In the genomic region with DNA sequence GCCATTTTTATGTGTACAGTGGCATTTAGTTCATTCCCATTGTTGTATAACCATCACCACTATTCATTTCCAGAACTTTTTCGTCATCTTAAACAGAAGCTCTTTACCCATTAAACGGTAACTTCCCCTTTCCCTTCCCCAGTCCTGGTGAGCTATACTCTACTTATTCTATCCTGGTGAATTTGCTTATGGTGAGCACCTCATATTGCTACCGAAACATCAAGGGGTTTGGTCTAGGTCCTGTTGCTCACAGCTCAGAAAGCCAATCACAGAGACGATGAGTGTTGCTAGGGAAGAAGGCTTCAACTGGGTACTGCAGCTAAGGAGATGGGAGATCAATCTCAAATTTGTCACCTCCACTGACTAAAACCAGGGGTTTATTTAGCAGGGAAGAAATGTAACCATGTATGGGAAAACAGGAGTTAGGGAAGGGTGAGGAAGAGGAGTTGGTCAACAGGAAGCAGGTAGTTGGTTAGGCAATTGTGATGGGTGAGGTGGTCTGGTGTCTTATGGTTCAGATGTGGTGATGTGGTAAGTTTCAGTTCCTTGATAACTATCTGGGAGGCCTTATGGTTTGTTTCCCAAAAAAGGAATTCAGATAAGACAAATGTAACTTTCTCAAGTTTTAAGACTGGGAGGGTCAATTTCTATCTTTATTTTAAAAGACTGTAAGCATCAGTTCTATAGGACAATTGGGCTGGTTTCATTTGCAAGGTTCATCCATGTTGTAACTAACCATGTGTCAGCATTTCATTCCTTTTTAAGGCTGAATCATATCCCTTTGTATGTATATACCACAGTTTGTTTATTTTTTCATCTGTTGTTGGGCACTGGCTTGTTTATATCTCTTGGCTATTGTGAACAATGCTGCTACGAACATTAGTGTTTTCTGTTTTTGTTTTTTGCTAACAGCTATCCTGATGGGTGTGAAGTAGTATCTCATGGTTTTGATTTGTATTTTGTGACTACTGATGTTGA, we compare ENCODE assay signal across 8 cellular contexts. TPM values are rescaled to one million over a fixed set of nuclear protein-coding genes. Genes with fewer than 3 reads are reported as not detected.
A peak's percentile ranks its signal among the peaks of the same experiment; 100 is the strongest.
DNase-seq lines count a peak whose midpoint lies in the region; ATAC-seq and TF ChIP-seq lines count a peak whose summit lies in the region.

No MANE protein-coding gene starts in this region.

- no peaks in the 10 kb centered on the region for H3K9me2 ChIP-seq in GM23338 (ENCODE audit: insufficient read depth)

- H3K4me1 ChIP-seq in GM23338 (ENCODE audit: insufficient read depth) (no peaks in the 10 kb centered on the region), KMS-11 (ENCODE audit: low read depth, poor library complexity, severe bottlenecking) (peaks cover 30% of the 10 kb centered on the region), Peyer's patch (no peaks in the 10 kb centered on the region)

- H2AFZ ChIP-seq in GM23338 (no peak overlapping the region), KMS-11 (ENCODE audit: low read depth) (no peak overlapping the region)

- H3K9ac ChIP-seq in KMS-11, result no peak overlapping the region

- H3K4me3 ChIP-seq in GM23338 (no peak overlapping the region), KMS-11 (IDR thresholded peaks at IDR 0.05; ENCODE audit: insufficient read depth, low read depth, low read length) (no peak overlapping the region), WERI-Rb-1 (ENCODE audit: low read depth, low read length) (no peak overlapping the region), Peyer's patch (no peak overlapping the region)

- H3F3A ChIP-seq in GM23338 (replicated peaks; ENCODE audit: low read depth), result no peaks in the 10 kb centered on the region

- H3K36me3 ChIP-seq in GM23338 (ENCODE audit: insufficient read depth), result peaks cover 22% of the 10 kb centered on the region
- H3K36me3 ChIP-seq in KMS-11 (ENCODE audit: insufficient read depth), result peaks cover 11% of the 10 kb centered on the region; the same call in 1 of the 2 replicates
- peaks cover 14% of the 10 kb centered on the region for H3K36me3 ChIP-seq in WERI-Rb-1
- no peaks in the 10 kb centered on the region for H3K36me3 ChIP-seq in Peyer's patch

- no peaks in the 10 kb centered on the region; the same call in none of the 2 replicates for H4K20me1 ChIP-seq in GM23338 (replicated peaks; ENCODE audit: insufficient read depth)
- no peaks in the 10 kb centered on the region for H4K20me1 ChIP-seq in KMS-11 (ENCODE audit: insufficient read depth)

- ATAC-seq in GM18520 (IDR thresholded peaks at IDR 0.05; ENCODE audit: unreplicated experiment) (peak; percentile 98), GM23338 (no peak)

- no peaks in the 10 kb centered on the region for H3K9me3 Mint-ChIP-seq in GM23338

- H3K4me3 Mint-ChIP-seq in GM23338, result no peak overlapping the region

- H3K27me3 ChIP-seq in GM23338 (ENCODE audit: insufficient read depth) (no peaks in the 10 kb centered on the region), KMS-11 (ENCODE audit: insufficient read depth, low read depth) (no peaks in the 10 kb centered on the region), WERI-Rb-1 (ENCODE audit: insufficient read depth, low read depth, severe bottlenecking) (no peaks in the 10 kb centered on the region), Peyer's patch (no peaks in the 10 kb centered on the region)

- DNase-seq in GM23338 (ENCODE audit: low spot score), result no peak
- DNase-seq in germinal center (ENCODE audit: low spot score), result peak; percentile 21
- DNase-seq in WERI-Rb-1, result no peak
- DNase-seq in DMS79 (lab: John Stamatoyannopoulos, UW), result no peak
- DNase-seq in stimulated activated CD4-positive, alpha-beta T cell treated with anti-CD3 and anti-CD28 coated beads, Interleukin-4, amount 100 ng/mL, for 4 hours, result no peak
- no peak for DNase-seq in Peyer's patch

- H3K27me3 Mint-ChIP-seq in GM23338 (ENCODE audit: insufficient read depth, low read depth, poor library complexity), result peaks cover 2% of the 10 kb centered on the region

- no peak for TF ChIP-seq POLR2A in Peyer's patch (IDR thresholded peaks at IDR 0.05)

- no peaks in the 10 kb centered on the region for H3K79me2 ChIP-seq in GM23338 (replicated peaks; ENCODE audit: insufficient read depth)
- H3K79me2 ChIP-seq in KMS-11 (ENCODE audit: insufficient read depth, low read depth), result peaks cover 4% of the 10 kb centered on the region; the same call in 1 of the 2 replicates

- H3K4me1 Mint-ChIP-seq in GM23338, result no peaks in the 10 kb centered on the region; the same call in 1 of the 3 replicates

- H3K9me3 ChIP-seq in WERI-Rb-1 (ENCODE audit: severe bottlenecking), result no peaks in the 10 kb centered on the region
- H3K9me3 ChIP-seq in Peyer's patch, result no peaks in the 10 kb centered on the region

- H3K4me2 ChIP-seq in GM23338 (no peak overlapping the region), KMS-11 (peak overlapping the region; percentile 8; the same call in 1 of the 2 replicates)

- H3K27ac ChIP-seq in GM23338 (ENCODE audit: low read depth) (no peak overlapping the region), KMS-11 (no peak overlapping the region), WERI-Rb-1 (no peak overlapping the region), Peyer's patch (no peak overlapping the region)

- TF ChIP-seq CTCF in GM23338 (conservative IDR thresholded peaks at IDR 0.05; ENCODE audit: low read depth in 2 of 2), result no peak
- no peak for TF ChIP-seq CTCF in KMS-11 (conservative IDR thresholded peaks at IDR 0.05; ENCODE audit: low read depth, low read length)
- TF ChIP-seq CTCF in WERI-Rb-1 (IDR thresholded peaks at IDR 0.05; ENCODE audit: low read depth, low read length), result no peak
- no peak for TF ChIP-seq CTCF in Peyer's patch (IDR thresholded peaks at IDR 0.05)

- peak overlapping the region; percentile 36; the same call in 1 of the 2 replicates for H3K27ac Mint-ChIP-seq in GM23338

- peaks cover 36% of the 10 kb centered on the region for H3K36me3 Mint-ChIP-seq in GM23338 (ENCODE audit: low read depth)

TF ChIP-seq in GM23338, 12 proteins besides CTCF, POLR2A, EP300 and RAD21 (continues in another document):
- no peak for TF ChIP-seq ZNF462 (CRISPR knock-in tag; IDR thresholded peaks at IDR 0.05)
- no peak for TF ChIP-seq NANOG (IDR thresholded peaks at IDR 0.05; ENCODE audit: borderline replicate concordance)
- TF ChIP-seq POLR2AphosphoS5 (IDR thresholded peaks at IDR 0.05; ENCODE audit: low read depth), result no peak

RNA-seq across cellular contexts. Expression of gene GOLGA8H, which starts 46.4 kb away (rescaled TPM):
- total RNA-seq in GM23338 (2014; rRNA removed; shearing (Covaris generic)), result 0.63 and 1.2 TPM in 2 replicates
- 0.17 and 0.26 TPM in 2 replicates for polyA plus RNA-seq in GM23338 (2016; fragmentation: Nextera tagmentation; extraction: Ambion mirVana)
- 1 to 10 TPM in 1 of 4 donors, under 1 TPM in 1, not detected in 2; 0.54 to 2.5 TPM for total RNA-seq in Peyer's patch
